ENCODE assay signal across 8 cellular contexts in the genomic region with DNA sequence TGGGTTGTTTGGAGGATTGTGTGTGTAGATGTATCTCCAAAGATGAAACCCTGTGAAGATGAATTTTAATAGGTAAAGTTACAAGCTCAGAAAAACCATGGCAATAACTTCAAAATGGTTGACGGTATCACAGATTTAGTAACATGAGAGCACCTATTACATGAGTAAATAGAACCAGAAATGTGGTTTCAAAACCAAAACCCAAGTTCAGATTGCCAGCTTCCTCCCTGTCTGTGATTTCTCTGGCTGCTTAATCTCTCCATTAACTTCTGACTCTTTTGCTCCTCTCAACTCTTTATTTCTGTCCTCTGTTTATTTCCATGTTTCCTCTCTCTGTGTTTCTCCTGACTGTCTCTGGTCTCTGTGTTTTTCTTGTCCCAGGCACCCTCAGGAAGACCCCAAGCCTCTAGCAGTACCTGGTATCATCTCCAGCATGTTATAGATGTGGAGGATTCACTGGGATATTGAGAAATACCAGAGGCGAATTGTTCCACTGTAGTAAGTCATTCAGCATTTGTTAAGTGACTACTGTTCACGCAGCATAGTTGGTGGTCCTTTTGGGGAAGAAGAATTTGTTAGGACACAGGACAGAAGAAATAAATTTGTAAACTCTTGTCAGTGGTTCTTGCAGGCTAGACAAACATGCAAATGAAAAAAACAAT.
DNase-seq lines count a peak whose midpoint lies in the region; ATAC-seq, FAIRE-seq and TF ChIP-seq lines count a peak whose summit lies in the region.
"Had no signal": no experiment of that assay in that cellular context is flagged by ENCODE, and none has a peak within 500 bp of the region (broad histone marks: within the 10 kb centered on the region; RNA-seq: fewer than 3 reads in every experiment).

No MANE protein-coding gene starts in this region.

- no peak for TF ChIP-seq POLR2A in endothelial cell of umbilical vein (IDR thresholded peaks at IDR 0.05; ENCODE audit: low read depth, low read length)

- dilution Hi-C loops in endothelial cell of umbilical vein (cut with MboI; ENCODE audit: extremely low pct_ligation_motif_present, low sequenced_read_pairs), result no loop called here

- peak overlapping the region; percentile 92 for H3K4me2 ChIP-seq in endothelial cell of umbilical vein (ENCODE audit: insufficient read depth, low read length)

- peak; percentile 18 for FAIRE-seq in endothelial cell of umbilical vein (lab: Jason Lieb, UNC)

- no peak overlapping the region for H2AFZ ChIP-seq in endothelial cell of umbilical vein (ENCODE audit: low read depth, low read length)

- H3K9me1 ChIP-seq in endothelial cell of umbilical vein (replicated peaks; ENCODE audit: control insufficient read depth, extremely low read depth, insufficient read depth, low read length), result no peaks in the 10 kb centered on the region

- H3K9me3 Mint-ChIP-seq in stimulated activated memory B cell treated with anti-CD40 and anti-IgM and Interleukin-4, amounts not matched to agents 10 μg/mL and 1 μg/mL and 100 μg/mL, for 72 hours, result no peaks in the 10 kb centered on the region
- no peaks in the 10 kb centered on the region for H3K9me3 Mint-ChIP-seq in activated T-helper 1 cell treated with anti-CD3 and anti-CD28 coated beads, Interleukin-12 subunit alpha, Interleukin-12 subunit beta, Interleukin-2, Interleukin-4 antibody, amounts not matched to agents 30 ng/mL and 10 ng/mL and 1 ng/mL, durations not matched to agents 14 hours and 24 hours and 36 hours
- no peaks in the 10 kb centered on the region for H3K9me3 Mint-ChIP-seq in activated naive CD4-positive, alpha-beta T cell treated with anti-CD3 and anti-CD28 coated beads for 36 hours

- intact Hi-C loops in endothelial cell of umbilical vein (cut with micrococcal nuclease), result loop anchor here (1.0 to 10.0 kb wide), 6 partner anchors 87 to 816 kb away; partner anchors contain the start of gene BBX
- intact Hi-C loops in activated T-helper 1 cell treated with anti-CD3 and anti-CD28 coated beads, Interleukin-12 subunit alpha, Interleukin-12 subunit beta, Interleukin-2, Interleukin-4 antibody, amounts not matched to agents 30 ng/mL and 10 ng/mL and 1 ng/mL, durations not matched to agents 14 hours and 24 hours and 36 hours (cut with micrococcal nuclease), result loop anchor here (2.0 to 5.0 kb wide), 2 partner anchors 87 to 816 kb away; no protein-coding TSS in a partner anchor
- intact Hi-C loops in activated naive CD4-positive, alpha-beta T cell treated with anti-CD3 and anti-CD28 coated beads for 36 hours (cut with micrococcal nuclease), result loop anchor here (2.0 to 10.0 kb wide), 5 partner anchors 87 to 743 kb away; no protein-coding TSS in a partner anchor

- H3K36me3 ChIP-seq in endothelial cell of umbilical vein (ENCODE audit: control insufficient read depth in 2 of 2, extremely low read depth in 1 of 2, insufficient read depth in 2 of 2, low read length in 2 of 2), result no peaks in the 10 kb centered on the region

- H3K9ac ChIP-seq in endothelial cell of umbilical vein (replicated peaks; ENCODE audit: extremely low read depth, insufficient read depth, low read length), result peak overlapping the region; percentile 39

- peak; percentile 34 for DNase-seq in M059J (ENCODE audit: low read depth)
- no peak for DNase-seq in endothelial cell of umbilical vein (ENCODE audit: low read depth, low spot score)
- DNase-seq in activated naive CD4-positive, alpha-beta T cell (lab: John Stamatoyannopoulos, UW), result no peak
- no peak for DNase-seq in activated T-helper 1 cell treated with anti-CD3 and anti-CD28 coated beads, Interleukin-12 subunit alpha, Interleukin-12 subunit beta, Interleukin-2, Interleukin-4 antibody, amounts not matched to agents 30 ng/mL and 10 ng/mL and 1 ng/mL, durations not matched to agents 14 hours and 24 hours and 36 hours (ENCODE audit: low spot score)
- no peak for DNase-seq in activated naive CD4-positive, alpha-beta T cell treated with anti-CD3 and anti-CD28 coated beads for 36 hours
- DNase-seq: NCI-H1092 treated with DMSO at 0.1 percent for 48 hours had no signal

- H3K36me3 Mint-ChIP-seq in stimulated activated memory B cell treated with anti-CD40 and anti-IgM and Interleukin-4, amounts not matched to agents 10 μg/mL and 1 μg/mL and 100 μg/mL, for 72 hours, result peaks cover 4% of the 10 kb centered on the region
- no peaks in the 10 kb centered on the region for H3K36me3 Mint-ChIP-seq in activated T-helper 1 cell treated with anti-CD3 and anti-CD28 coated beads, Interleukin-12 subunit alpha, Interleukin-12 subunit beta, Interleukin-2, Interleukin-4 antibody, amounts not matched to agents 30 ng/mL and 10 ng/mL and 1 ng/mL, durations not matched to agents 14 hours and 24 hours and 36 hours (ENCODE audit: low read depth)
- H3K36me3 Mint-ChIP-seq in activated naive CD4-positive, alpha-beta T cell treated with anti-CD3 and anti-CD28 coated beads for 36 hours (ENCODE audit: low read depth), result no peaks in the 10 kb centered on the region

- H3K4me3 ChIP-seq in endothelial cell of umbilical vein (replicated peaks in 1 of 3; ENCODE audit: insufficient read depth in 1 of 3, low read depth in 1 of 3, low read length in 3 of 3), result peak overlapping the region in 1 of 3 experiments; percentile 17

- H3K27me3 Mint-ChIP-seq in stimulated activated memory B cell treated with anti-CD40 and anti-IgM and Interleukin-4, amounts not matched to agents 10 μg/mL and 1 μg/mL and 100 μg/mL, for 72 hours, result no peaks in the 10 kb centered on the region
- no peaks in the 10 kb centered on the region for H3K27me3 Mint-ChIP-seq in activated T-helper 1 cell treated with anti-CD3 and anti-CD28 coated beads, Interleukin-12 subunit alpha, Interleukin-12 subunit beta, Interleukin-2, Interleukin-4 antibody, amounts not matched to agents 30 ng/mL and 10 ng/mL and 1 ng/mL, durations not matched to agents 14 hours and 24 hours and 36 hours (ENCODE audit: insufficient read depth)
- no peaks in the 10 kb centered on the region for H3K27me3 Mint-ChIP-seq in activated naive CD4-positive, alpha-beta T cell treated with anti-CD3 and anti-CD28 coated beads for 36 hours (ENCODE audit: low read depth)

- POLR2A ChIA-PET in endothelial cell of umbilical vein (lab: Charles Lee), result no interaction called here

- ATAC-seq in GM21515 (IDR thresholded peaks at IDR 0.05; ENCODE audit: unreplicated experiment), result peak; percentile 50
- no peak for ATAC-seq in stimulated activated memory B cell treated with anti-CD40 and anti-IgM and Interleukin-4, amounts not matched to agents 10 μg/mL and 1 μg/mL and 100 μg/mL, for 72 hours

- no peaks in the 10 kb centered on the region for H3K79me2 ChIP-seq in endothelial cell of umbilical vein (ENCODE audit: control insufficient read depth, insufficient read depth, low read length)

- H3K4me1 ChIP-seq in endothelial cell of umbilical vein (ENCODE audit: control insufficient read depth, extremely low read depth, insufficient read depth, low read length), result peaks cover 39% of the 10 kb centered on the region

- BruUV-seq in endothelial cell of umbilical vein (replicated peaks; lab: Mats Ljungman, UMichigan), result no TSS peak

- no peaks in the 10 kb centered on the region for H4K20me1 ChIP-seq in endothelial cell of umbilical vein (replicated peaks; ENCODE audit: control insufficient read depth, extremely low read depth, insufficient read depth, low read length)

- no peaks in the 10 kb centered on the region for H3K9me3 ChIP-seq in endothelial cell of umbilical vein (replicated peaks; ENCODE audit: control insufficient read depth, insufficient read depth, low read length)

- peaks cover 31% of the 10 kb centered on the region for H3K4me1 Mint-ChIP-seq in stimulated activated memory B cell treated with anti-CD40 and anti-IgM and Interleukin-4, amounts not matched to agents 10 μg/mL and 1 μg/mL and 100 μg/mL, for 72 hours
- H3K4me1 Mint-ChIP-seq in activated T-helper 1 cell treated with anti-CD3 and anti-CD28 coated beads, Interleukin-12 subunit alpha, Interleukin-12 subunit beta, Interleukin-2, Interleukin-4 antibody, amounts not matched to agents 30 ng/mL and 10 ng/mL and 1 ng/mL, durations not matched to agents 14 hours and 24 hours and 36 hours (ENCODE audit: low read depth), result peaks cover 12% of the 10 kb centered on the region
- peaks cover 23% of the 10 kb centered on the region for H3K4me1 Mint-ChIP-seq in activated naive CD4-positive, alpha-beta T cell treated with anti-CD3 and anti-CD28 coated beads for 36 hours (ENCODE audit: low read depth)

- no peak overlapping the region for H3K4me3 Mint-ChIP-seq in stimulated activated memory B cell treated with anti-CD40 and anti-IgM and Interleukin-4, amounts not matched to agents 10 μg/mL and 1 μg/mL and 100 μg/mL, for 72 hours
- no peak overlapping the region for H3K4me3 Mint-ChIP-seq in activated T-helper 1 cell treated with anti-CD3 and anti-CD28 coated beads, Interleukin-12 subunit alpha, Interleukin-12 subunit beta, Interleukin-2, Interleukin-4 antibody, amounts not matched to agents 30 ng/mL and 10 ng/mL and 1 ng/mL, durations not matched to agents 14 hours and 24 hours and 36 hours
- no peak overlapping the region for H3K4me3 Mint-ChIP-seq in activated naive CD4-positive, alpha-beta T cell treated with anti-CD3 and anti-CD28 coated beads for 36 hours

- H3K27ac ChIP-seq in endothelial cell of umbilical vein (ENCODE audit: insufficient read depth, low read depth, low read length), result peak overlapping the region; percentile 57

- H3K27ac Mint-ChIP-seq in stimulated activated memory B cell treated with anti-CD40 and anti-IgM and Interleukin-4, amounts not matched to agents 10 μg/mL and 1 μg/mL and 100 μg/mL, for 72 hours, result peak overlapping the region; percentile 42
- H3K27ac Mint-ChIP-seq in activated T-helper 1 cell treated with anti-CD3 and anti-CD28 coated beads, Interleukin-12 subunit alpha, Interleukin-12 subunit beta, Interleukin-2, Interleukin-4 antibody, amounts not matched to agents 30 ng/mL and 10 ng/mL and 1 ng/mL, durations not matched to agents 14 hours and 24 hours and 36 hours, result no peak overlapping the region
- H3K27ac Mint-ChIP-seq in activated naive CD4-positive, alpha-beta T cell treated with anti-CD3 and anti-CD28 coated beads for 36 hours, result no peak overlapping the region

- no peaks in the 10 kb centered on the region for H3K27me3 ChIP-seq in endothelial cell of umbilical vein (ENCODE audit: control insufficient read depth in 2 of 2, insufficient read depth in 2 of 2, low read length in 2 of 2)

- TF ChIP-seq CTCF in endothelial cell of umbilical vein (IDR thresholded peaks at IDR 0.05; ENCODE audit: extremely low read depth in 1 of 2, insufficient read depth in 1 of 2, low read depth in 1 of 2, low read length in 2 of 2), result no peak

- CTCF ChIA-PET in endothelial cell of umbilical vein (lab: Charles Lee), result interaction anchor here (0.9 to 7.6 kb wide), 20 partner anchors 9 to 816 kb away, joined by 3 to 169 read pairs (median 14); no protein-coding TSS in a partner anchor
- CTCF ChIA-PET in activated naive CD4-positive, alpha-beta T cell treated with anti-CD3 and anti-CD28 coated beads for 36 hours (lab: Charles Lee), result interaction anchor here (0.7 to 7.2 kb wide), 5 partner anchors 10 to 390 kb away, joined by 3 to 74 read pairs (median 9); no protein-coding TSS in a partner anchor

TF ChIP-seq in endothelial cell of umbilical vein, 7 proteins besides CTCF, POLR2A, EP300 and RAD21 (continues in another document):
- TF ChIP-seq POLR2AphosphoS5 (IDR thresholded peaks at IDR 0.05; ENCODE audit: insufficient read depth, low read depth, low read length), result no peak
- no peak for TF ChIP-seq JUN (IDR thresholded peaks at IDR 0.05; ENCODE audit: borderline replicate concordance, insufficient read depth, insufficient read length, low read depth)
